17 cellular contexts compared by ENCODE assay signal in the genomic region with DNA sequence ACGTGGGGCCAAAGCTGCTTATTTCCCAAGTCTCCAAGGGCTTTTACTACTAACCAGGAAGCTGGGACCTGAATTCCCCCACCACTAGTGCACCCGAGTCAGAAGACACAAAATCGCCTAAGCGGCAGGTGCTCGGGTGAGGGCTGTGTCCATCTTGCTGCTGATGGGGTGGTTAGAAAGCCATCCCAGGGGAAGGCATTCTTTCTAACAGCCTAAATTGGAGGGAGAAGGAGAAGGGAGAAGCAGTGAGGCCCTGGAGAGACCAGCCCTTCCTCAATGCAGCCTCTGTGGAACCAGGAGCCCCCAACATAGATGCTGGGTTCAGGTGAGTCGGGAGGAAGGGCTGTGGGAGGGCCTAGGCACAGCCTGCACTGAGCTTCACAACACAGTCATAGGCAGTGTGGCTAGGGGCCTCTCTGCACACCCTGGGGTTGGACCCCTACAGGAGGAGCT. TPM values are rescaled to one million over a fixed set of nuclear protein-coding genes. Genes with fewer than 3 reads are reported as not detected.
"Had no signal": no experiment of that assay in that cellular context is flagged by ENCODE, and none has a peak within 500 bp of the region (broad histone marks: within the 10 kb centered on the region; RNA-seq: fewer than 3 reads in every experiment).

No MANE protein-coding gene starts in this region.

- H3K4me1 Mint-ChIP-seq: immature natural killer cell; stimulated activated memory B cell treated with anti-CD40 and anti-IgM and Interleukin-4, amounts not matched to agents 10 μg/mL and 1 μg/mL and 100 μg/mL, for 72 hours had no signal

- H3K4me3 ChIP-seq: ascending aorta, breast epithelium, dorsolateral prefrontal cortex, gastrocnemius medialis, heart left ventricle, sigmoid colon had no signal

- H3K27ac Mint-ChIP-seq: immature natural killer cell; stimulated activated memory B cell treated with anti-CD40 and anti-IgM and Interleukin-4, amounts not matched to agents 10 μg/mL and 1 μg/mL and 100 μg/mL, for 72 hours; T-helper 2 cell treated with Interferon-gamma antibody and Interleukin-4, amounts not matched to agents 5 μg/mL and 100 μg/mL, for 36 hours had no signal

- H3K4me1 ChIP-seq: ascending aorta, gastrocnemius medialis, heart left ventricle, sigmoid colon had no signal

- H3K27ac ChIP-seq: ascending aorta, breast epithelium, dorsolateral prefrontal cortex, gastrocnemius medialis, heart left ventricle, sigmoid colon had no signal

- H3K4me3 Mint-ChIP-seq: immature natural killer cell; naive B cell; stimulated activated memory B cell treated with anti-CD40 and anti-IgM and Interleukin-4, amounts not matched to agents 10 μg/mL and 1 μg/mL and 100 μg/mL, for 72 hours; T-helper 2 cell treated with Interferon-gamma antibody and Interleukin-4, amounts not matched to agents 5 μg/mL and 100 μg/mL, for 36 hours had no signal

- H3K36me3 Mint-ChIP-seq: immature natural killer cell; naive B cell; stimulated activated memory B cell treated with anti-CD40 and anti-IgM and Interleukin-4, amounts not matched to agents 10 μg/mL and 1 μg/mL and 100 μg/mL, for 72 hours had no signal

- ATAC-seq: gastrocnemius medialis; heart left ventricle; left cardiac atrium; stimulated activated memory B cell treated with anti-CD40 and anti-IgM and Interleukin-4, amounts not matched to agents 10 μg/mL and 1 μg/mL and 100 μg/mL, for 72 hours had no signal

- H3K27me3 Mint-ChIP-seq: naive B cell; stimulated activated memory B cell treated with anti-CD40 and anti-IgM and Interleukin-4, amounts not matched to agents 10 μg/mL and 1 μg/mL and 100 μg/mL, for 72 hours had no signal

- H3K9me3 Mint-ChIP-seq: stimulated activated memory B cell treated with anti-CD40 and anti-IgM and Interleukin-4, amounts not matched to agents 10 μg/mL and 1 μg/mL and 100 μg/mL, for 72 hours; T-helper 2 cell treated with Interferon-gamma antibody and Interleukin-4, amounts not matched to agents 5 μg/mL and 100 μg/mL, for 36 hours had no signal

- H3K27me3 ChIP-seq: ascending aorta, breast epithelium, dorsolateral prefrontal cortex, gastrocnemius medialis, heart left ventricle, sigmoid colon had no signal

- H3K9me3 ChIP-seq: ascending aorta, breast epithelium, gastrocnemius medialis, heart left ventricle, sigmoid colon had no signal

- DNase-seq: activated CD4-positive, CD25-positive, alpha-beta regulatory T cell; erythroblast; gastrocnemius medialis; immature natural killer cell; left cardiac atrium; naive B cell; sigmoid colon; substantia nigra; trophoblast cell had no signal

- H3K36me3 ChIP-seq: ascending aorta, breast epithelium, gastrocnemius medialis, heart left ventricle, sigmoid colon had no signal

RNA-seq across cellular contexts. Expression of gene PROM2, which starts 1.9 kb away (rescaled TPM):
- total RNA-seq: ascending aorta had no signal
- polyA plus RNA-seq: immature natural killer cell had no signal

RNA-seq across cellular contexts. Expression of gene KCNIP3, which starts 24.8 kb away (rescaled TPM):
- total RNA-seq: activated CD8-positive, alpha-beta memory T cell treated with anti-CD3 and anti-CD28 coated beads for 36 hours; lung microvascular endothelial cell had no signal
- polyA plus RNA-seq: immature natural killer cell had no signal
